In the genomic region with DNA sequence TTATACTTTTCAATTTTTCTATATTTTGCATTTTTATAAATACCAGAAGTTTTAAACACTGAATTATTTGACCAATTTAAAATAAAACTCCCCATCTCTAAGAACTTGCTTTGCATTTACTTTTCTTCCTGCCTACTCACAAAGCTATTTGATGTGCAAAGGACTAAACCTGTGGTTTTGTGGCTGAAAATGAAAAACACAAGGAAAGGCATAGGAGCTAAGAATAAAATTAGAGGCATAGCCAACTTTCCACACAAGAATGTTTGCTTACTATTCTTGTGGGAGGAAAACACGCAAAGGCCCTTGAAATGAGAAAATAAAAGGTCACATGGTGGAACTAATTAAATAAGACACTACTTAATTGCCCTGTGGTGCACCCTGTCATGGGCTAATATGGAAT, we compare ENCODE assay signal across 22 cellular contexts.
DNase-seq lines count a peak whose midpoint lies in the region; ATAC-seq, FAIRE-seq and TF ChIP-seq lines count a peak whose summit lies in the region.
"Had no signal": no experiment of that assay in that cellular context is flagged by ENCODE, and none has a peak within 500 bp of the region (broad histone marks: within the 10 kb centered on the region; RNA-seq: fewer than 3 reads in every experiment).

No MANE protein-coding gene starts in this region.

- in situ Hi-C loops in GM12878 (cut with MboI), result no loop called here

- H3K9me3 ChIP-seq in BLaER1 treated with 17β-estradiol and CSF1 and Interleukin-3, amounts not matched to agents 10 nM and 100 nM (replicated peaks in 1 of 11), result no peaks in the 10 kb centered on the region
- H3K9me3 ChIP-seq in GM12878 (replicated peaks; ENCODE audit: control insufficient read depth, insufficient read depth, low read length), result no peaks in the 10 kb centered on the region
- H3K9me3 ChIP-seq: Caco-2 had no signal

- RAD21 ChIA-PET in GM12878 (lab: Charles Lee; ENCODE audit: unreplicated experiment), result no interaction called here

- WGBS in GM12878 (ENCODE audit: insufficient coverage, insufficient replicate concordance, low lambda C conversion rate, missing lambda C conversion rate), result 0% methylated on average over 1 of the region's 1 CpG

- intact Hi-C loops in GM12878 (cut with micrococcal nuclease; ENCODE audit: unreplicated experiment), result no loop called here
- intact Hi-C loops in posterior cingulate gyrus (cut with DNase I), result no loop called here

- TF ChIP-seq CTCF in GM12878 (IDR thresholded peaks at IDR 0.05 in 2 of 3, conservative IDR thresholded peaks at IDR 0.05 in 1 of 3; ENCODE audit: control insufficient read depth in 2 of 3, extremely low read depth in 1 of 3, insufficient read depth in 1 of 3, low read depth in 3 of 3, low read length in 3 of 3) (no peak), GM10248 (IDR thresholded peaks at IDR 0.05; ENCODE audit: control extremely low read depth, extremely low read depth, low read depth, missing control alignments) (no peak)

- no peaks in the 10 kb centered on the region for H4K20me1 ChIP-seq in BLaER1 treated with 17β-estradiol and CSF1 and Interleukin-3, amounts not matched to agents 10 nM and 100 nM
- no peaks in the 10 kb centered on the region for H4K20me1 ChIP-seq in GM12878 (ENCODE audit: control insufficient read depth, insufficient read depth)

- no peak for TF ChIP-seq RAD21 in GM12878 (IDR thresholded peaks at IDR 0.05; ENCODE audit: insufficient read depth, low read depth, low read length)

- no peaks in the 10 kb centered on the region for H3K36me3 ChIP-seq in BLaER1 treated with 17β-estradiol and CSF1 and Interleukin-3, amounts not matched to agents 10 nM and 100 nM
- H3K36me3 ChIP-seq in GM12878 (ENCODE audit: control insufficient read depth in 2 of 2, insufficient read depth in 2 of 2, low read length in 1 of 2), result no peaks in the 10 kb centered on the region

- TF ChIP-seq EP300 in GM12878 (IDR thresholded peaks at IDR 0.05; ENCODE audit: borderline replicate concordance in 1 of 2, control insufficient read depth in 1 of 2, low read depth in 2 of 2, low read length in 2 of 2), result 0 out of 4 replicates have a peak, but pooled peaks of 1 of the 2 experiments have one; percentile 13

- CTCF ChIA-PET in GM12878 (lab: Yijun Ruan, JAX) (no interaction called here), GM10248 (lab: Yijun Ruan, JAX) (no interaction called here)

- H2AFZ ChIP-seq in GM12878 (ENCODE audit: control insufficient read depth, low read depth, low read length), result no peak overlapping the region
- H2AFZ ChIP-seq: PC-9 had no signal

- POLR2A ChIA-PET in GM12878 (lab: Charles Lee) (no interaction called here), GM10248 (lab: Yijun Ruan, JAX) (no interaction called here)

- H3K4me3 ChIP-seq in BLaER1 treated with 17β-estradiol and CSF1 and Interleukin-3, amounts not matched to agents 10 nM and 100 nM, result no peak overlapping the region
- no peak overlapping the region for H3K4me3 ChIP-seq in GM12878
- H3K4me3 ChIP-seq: PC-9 had no signal

- H3K9ac ChIP-seq in BLaER1 treated with 17β-estradiol and CSF1 and Interleukin-3, amounts not matched to agents 10 nM and 100 nM, result no peak overlapping the region
- no peak overlapping the region for H3K9ac ChIP-seq in GM12878 (ENCODE audit: control insufficient read depth, insufficient read depth, low read length)

- DNase-seq in MV-4-11 (lab: John Stamatoyannopoulos, UW) (peak; percentile 38), GM12878 (ENCODE audit: low read depth, low spot score) (no peak), GM10248 (ENCODE audit: extremely low spot score) (no peak), posterior cingulate gyrus (no peak)
- DNase-seq: Caco-2; CD4-positive, alpha-beta T cell; GDM1; H7; HFFc6; NCI-H1105 treated with DMSO at 0.1 percent for 48 hours; NCI-H1694 treated with DMSO at 0.1 percent for 48 hours; NCI-H2107; NCI-H2227 treated with DMSO at 0.1 percent for 48 hours; NCI-H510A treated with DMSO at 0.1 percent for 48 hours; PC-9; SIG-M5 had no signal

- H3K4me2 ChIP-seq in BLaER1 treated with 17β-estradiol and CSF1 and Interleukin-3, amounts not matched to agents 10 nM and 100 nM, result peak overlapping the region in 6 of 11 experiments; percentile 10 to 41 (median 35); a peak in 8 of 22 replicates
- no peak overlapping the region; the same call in 1 of the 2 replicates for H3K4me2 ChIP-seq in GM12878 (ENCODE audit: control insufficient read depth, insufficient read depth)
- H3K4me2 ChIP-seq: PC-9 had no signal

- H3K4me1 ChIP-seq in BLaER1 treated with 17β-estradiol and CSF1 and Interleukin-3, amounts not matched to agents 10 nM and 100 nM, result peaks cover 0 to 12% (median 4%) of the 10 kb centered on the region in 10 experiments; a peak in 11 of 20 replicates
- H3K4me1 ChIP-seq in GM12878 (ENCODE audit: control insufficient read depth, insufficient read depth, low read length), result no peaks in the 10 kb centered on the region
- H3K4me1 ChIP-seq: Caco-2 had no signal

- no peak for TF ChIP-seq POLR2A in GM12878 (IDR thresholded peaks at IDR 0.05; ENCODE audit: low read depth, low read length)

- H3K27me3 ChIP-seq in BLaER1 treated with 17β-estradiol and CSF1 and Interleukin-3, amounts not matched to agents 10 nM and 100 nM, result no peaks in the 10 kb centered on the region
- H3K27me3 ChIP-seq in GM12878 (replicated peaks in 1 of 2; ENCODE audit: control insufficient read depth in 2 of 2, insufficient read depth in 2 of 2, low read length in 1 of 2), result no peaks in the 10 kb centered on the region

- SMC1A ChIA-PET in GM12878 (lab: Charles Lee; ENCODE audit: uncharacterized antibody, unreplicated experiment), result no interaction called here

- ATAC-seq in GM18868 (IDR thresholded peaks at IDR 0.05; ENCODE audit: unreplicated experiment), result peak; percentile 41
- no peak; the same call in 2 of the 3 replicates for ATAC-seq in GM12878
- ATAC-seq in HG03095 (IDR thresholded peaks at IDR 0.05; ENCODE audit: unreplicated experiment), result no peak
- no peak for ATAC-seq in HG03135 (IDR thresholded peaks at IDR 0.05; ENCODE audit: unreplicated experiment)
- ATAC-seq: SK-N-SH treated with all-trans-retinoic acid at 6 μM for 48 hours had no signal

- no peak for FAIRE-seq in GM12878 (lab: Jason Lieb, UNC)

- no TSS peak for BruUV-seq in GM12878 (replicated peaks; lab: Mats Ljungman, UMichigan)

- H3K79me2 ChIP-seq in GM12878 (ENCODE audit: control insufficient read depth, insufficient read depth, low read length), result no peaks in the 10 kb centered on the region

- no peak overlapping the region for H3K27ac ChIP-seq in BLaER1 treated with 17β-estradiol and CSF1 and Interleukin-3, amounts not matched to agents 10 nM and 100 nM
- H3K27ac ChIP-seq in GM12878 (ENCODE audit: control insufficient read depth, insufficient read depth), result no peak overlapping the region
- H3K27ac ChIP-seq: PC-9, RWPE1 had no signal

TF ChIP-seq in GM12878, 131 proteins besides CTCF, POLR2A, EP300 and RAD21 (continues in another document):
- TF ChIP-seq ZBED1 (IDR thresholded peaks at IDR 0.05; ENCODE audit: borderline replicate concordance) (no peak), BMI1 (IDR thresholded peaks at IDR 0.05; ENCODE audit: borderline replicate concordance) (no peak), CHD1 (IDR thresholded peaks at IDR 0.05; ENCODE audit: low read depth, low read length) (no peak), CBX3 (IDR thresholded peaks at IDR 0.05; ENCODE audit: borderline replicate concordance, low read depth) (no peak), RBBP5 (conservative IDR thresholded peaks at IDR 0.05) (no peak), RELA (IDR thresholded peaks at IDR 0.05; ENCODE audit: borderline replicate concordance, partially characterized antibody) (no peak), MEF2A (IDR thresholded peaks at IDR 0.05; ENCODE audit: insufficient read depth, low read depth, low read length) (peak; percentile 69; the same call in 1 of the 2 replicates), JUND (IDR thresholded peaks at IDR 0.05; ENCODE audit: low read depth, low read length) (no peak), ZNF622 (IDR thresholded peaks at IDR 0.05) (no peak), FOXM1 (IDR thresholded peaks at IDR 0.05; ENCODE audit: low read depth, low read length) (peak; percentile 88; the same call in 1 of the 2 replicates), USF2 (IDR thresholded peaks at IDR 0.05; ENCODE audit: borderline replicate concordance, low read depth, low read length) (no peak)
- TF ChIP-seq, protein P1, sequence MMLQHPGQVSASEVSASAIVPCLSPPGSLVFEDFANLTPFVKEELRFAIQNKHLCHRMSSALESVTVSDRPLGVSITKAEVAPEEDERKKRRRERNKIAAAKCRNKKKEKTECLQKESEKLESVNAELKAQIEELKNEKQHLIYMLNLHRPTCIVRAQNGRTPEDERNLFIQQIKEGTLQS (IDR thresholded peaks at IDR 0.05; ENCODE audit: borderline replicate concordance, extremely low read depth, low read depth, low read length), result no peak
- TF ChIP-seq, protein P2, sequence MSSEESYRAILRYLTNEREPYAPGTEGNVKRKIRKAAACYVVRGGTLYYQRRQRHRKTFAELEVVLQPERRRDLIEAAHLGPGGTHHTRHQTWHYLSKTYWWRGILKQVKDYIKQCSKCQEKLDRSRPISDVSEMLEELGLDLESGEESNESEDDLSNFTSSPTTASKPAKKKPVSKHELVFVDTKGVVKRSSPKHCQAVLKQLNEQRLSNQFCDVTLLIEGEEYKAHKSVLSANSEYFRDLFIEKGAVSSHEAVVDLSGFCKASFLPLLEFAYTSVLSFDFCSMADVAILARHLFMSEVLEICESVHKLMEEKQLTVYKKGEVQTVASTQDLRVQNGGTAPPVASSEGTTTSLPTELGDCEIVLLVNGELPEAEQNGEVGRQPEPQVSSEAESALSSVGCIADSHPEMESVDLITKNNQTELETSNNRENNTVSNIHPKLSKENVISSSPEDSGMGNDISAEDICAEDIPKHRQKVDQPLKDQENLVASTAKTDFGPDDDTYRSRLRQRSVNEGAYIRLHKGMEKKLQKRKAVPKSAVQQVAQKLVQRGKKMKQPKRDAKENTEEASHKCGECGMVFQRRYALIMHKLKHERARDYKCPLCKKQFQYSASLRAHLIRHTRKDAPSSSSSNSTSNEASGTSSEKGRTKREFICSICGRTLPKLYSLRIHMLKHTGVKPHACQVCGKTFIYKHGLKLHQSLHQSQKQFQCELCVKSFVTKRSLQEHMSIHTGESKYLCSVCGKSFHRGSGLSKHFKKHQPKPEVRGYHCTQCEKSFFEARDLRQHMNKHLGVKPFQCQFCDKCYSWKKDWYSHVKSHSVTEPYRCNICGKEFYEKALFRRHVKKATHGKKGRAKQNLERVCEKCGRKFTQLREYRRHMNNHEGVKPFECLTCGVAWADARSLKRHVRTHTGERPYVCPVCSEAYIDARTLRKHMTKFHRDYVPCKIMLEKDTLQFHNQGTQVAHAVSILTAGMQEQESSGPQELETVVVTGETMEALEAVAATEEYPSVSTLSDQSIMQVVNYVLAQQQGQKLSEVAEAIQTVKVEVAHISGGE (CRISPR knock-in tag; IDR thresholded peaks at IDR 0.05), result no peak
